1 cellular context compared by ENCODE assay signal in genomic region chr6:157823523-157824370, GRCh38.
TF ChIP-seq lines count a peak whose summit lies in the region.

No MANE protein-coding gene starts in this region.

TF ChIP-seq in GM12878, 131 proteins besides CTCF, POLR2A, EP300 and RAD21 (continued from another document and continues in another):
- TF ChIP-seq ZNF592 (IDR thresholded peaks at IDR 0.05) (no peak), DPF2 (IDR thresholded peaks at IDR 0.05) (peak; percentile 68; the same call in 1 of the 2 replicates), CEBPZ (IDR thresholded peaks at IDR 0.05; ENCODE audit: low read depth, low read length) (no peak), CHD2 (IDR thresholded peaks at IDR 0.05; ENCODE audit: borderline replicate concordance, low read depth, low read length) (no peak; the same call in 1 of the 2 replicates), PAX5 (IDR thresholded peaks at IDR 0.05; ENCODE audit: borderline replicate concordance, low read depth, low read length) (peak; percentile 77), NR2C1 (IDR thresholded peaks at IDR 0.05) (no peak), TBL1XR1 (IDR thresholded peaks at IDR 0.05; ENCODE audit: low read depth, low read length) (0 out of 2 replicates have a peak, but pooled peaks have one; percentile 14), BACH1 (IDR thresholded peaks at IDR 0.05; ENCODE audit: borderline replicate concordance) (peak; percentile 42; the same call in 1 of the 2 replicates), NFIC (IDR thresholded peaks at IDR 0.05; ENCODE audit: low read depth, low read length) (0 out of 2 replicates have a peak, but pooled peaks have one; percentile 39), PBX3 (IDR thresholded peaks at IDR 0.05; ENCODE audit: insufficient replicate concordance, low read depth, low read length) (no peak), MEF2B (IDR thresholded peaks at IDR 0.05; ENCODE audit: partially characterized antibody, poor library complexity, severe bottlenecking) (peak; percentile 45), EGR1 (IDR thresholded peaks at IDR 0.05; ENCODE audit: borderline replicate concordance in 1 of 2, low read depth in 2 of 2, low read length in 2 of 2) (peak in 1 of 2 experiments; percentile 45; a peak in 1 of 3 replicates), MYC (IDR thresholded peaks at IDR 0.05; ENCODE audit: insufficient read depth, insufficient read length, insufficient replicate concordance, low read length, severe bottlenecking) (no peak), IRF5 (IDR thresholded peaks at IDR 0.05; ENCODE audit: borderline replicate concordance) (no peak), TARDBP (IDR thresholded peaks at IDR 0.05; ENCODE audit: borderline replicate concordance) (no peak), BCL11A (IDR thresholded peaks at IDR 0.05; ENCODE audit: low read depth, low read length) (peak; percentile 52), POU2F2 (IDR thresholded peaks at IDR 0.05; ENCODE audit: borderline replicate concordance, low read depth, low read length) (0 out of 3 replicates have a peak, but pooled peaks have one; percentile 32), HDGF (IDR thresholded peaks at IDR 0.05) (no peak), HSF1 (IDR thresholded peaks at IDR 0.05; ENCODE audit: low read depth, low read length) (no peak), EZH2 (IDR thresholded peaks at IDR 0.05; ENCODE audit: borderline replicate concordance, control insufficient read depth, low read depth, low read length) (no peak), RELA (IDR thresholded peaks at IDR 0.05; ENCODE audit: borderline replicate concordance, partially characterized antibody) (no peak), TCF3 (IDR thresholded peaks at IDR 0.05; ENCODE audit: borderline replicate concordance, insufficient read depth, low read depth, low read length) (peak; percentile 28; the same call in 1 of the 2 replicates), GABPA (IDR thresholded peaks at IDR 0.05; ENCODE audit: low read depth) (no peak), MEF2A (IDR thresholded peaks at IDR 0.05; ENCODE audit: insufficient read depth, low read depth, low read length) (no peak), ZNF622 (IDR thresholded peaks at IDR 0.05) (no peak), MTA2 (IDR thresholded peaks at IDR 0.05; ENCODE audit: low read depth) (peak; percentile 65; the same call in 1 of the 2 replicates), TCF7 (IDR thresholded peaks at IDR 0.05; ENCODE audit: borderline replicate concordance) (no peak), NR2F1 (conservative IDR thresholded peaks at IDR 0.05) (peak; percentile 39), CREM (IDR thresholded peaks at IDR 0.05; ENCODE audit: low read depth) (peak; percentile 52; the same call in 1 of the 2 replicates), TAF1 (IDR thresholded peaks at IDR 0.05; ENCODE audit: borderline replicate concordance, low read depth, low read length) (no peak), E4F1 (IDR thresholded peaks at IDR 0.05; ENCODE audit: borderline replicate concordance, partially characterized antibody) (no peak), RUNX3 (IDR thresholded peaks at IDR 0.05; ENCODE audit: low read length) (no peak), IRF3 (IDR thresholded peaks at IDR 0.05) (no peak), REST (IDR thresholded peaks at IDR 0.05; ENCODE audit: low read depth, low read length) (no peak), TCF12 (IDR thresholded peaks at IDR 0.05; ENCODE audit: low read depth, low read length) (no peak), SKIL (IDR thresholded peaks at IDR 0.05; ENCODE audit: low read depth, poor library complexity, severe bottlenecking) (no peak)
